In genomic region chr7:1567082-1567771, GRCh38 we compare ENCODE assay signal across 10 cellular contexts. TPM values are rescaled to one million over a fixed set of nuclear protein-coding genes. Genes with fewer than 3 reads are reported as not detected.
DNase-seq lines count a peak whose midpoint lies in the region; ATAC-seq and TF ChIP-seq lines count a peak whose summit lies in the region.
"Had no signal": no experiment of that assay in that cellular context is flagged by ENCODE, and none has a peak within 500 bp of the region (broad histone marks: within the 10 kb centered on the region; RNA-seq: fewer than 3 reads in every experiment).

No MANE protein-coding gene starts in this region.

- no peak overlapping the region for H3K4me3 ChIP-seq in iPS-15b (ENCODE audit: low read depth, low read length)
- no peak overlapping the region for H3K4me3 ChIP-seq in thyroid gland (replicated peaks in 1 of 3)
- H3K4me3 ChIP-seq in WERI-Rb-1 (ENCODE audit: low read depth, low read length): no peak overlapping the region
- H3K4me3 ChIP-seq: cardiac muscle cell had no signal

- TF ChIP-seq CTCF in thyroid gland (IDR thresholded peaks at IDR 0.05): no peak
- TF ChIP-seq CTCF in WERI-Rb-1 (IDR thresholded peaks at IDR 0.05; ENCODE audit: low read depth, low read length): no peak

- WGBS in thyroid gland, 2 donors: 71 to 81% methylated on average over 24 of the region's 24 CpGs

- ATAC-seq in activated T-cell treated with anti-CD3 and anti-CD28 coated beads, Interleukin-2, amount 50 U/mL, for 72 hours (replicated peaks in 1 of 2): no peak
- ATAC-seq in HG03108 (IDR thresholded peaks at IDR 0.05; ENCODE audit: unreplicated experiment): no peak

- H3K27ac Mint-ChIP-seq in activated T-cell treated with anti-CD3 and anti-CD28 coated beads, Interleukin-2, amount 50 U/mL, for 24 hours: peak overlapping the region; percentile 75
- H3K27ac Mint-ChIP-seq in activated T-cell treated with anti-CD3 and anti-CD28 coated beads, Interleukin-2, amount 50 U/mL, for 72 hours: no peak overlapping the region

- H3K36me3 Mint-ChIP-seq in activated T-cell treated with anti-CD3 and anti-CD28 coated beads, Interleukin-2, amount 50 U/mL, for 24 hours (ENCODE audit: low read depth): peaks cover 56% of the 10 kb centered on the region
- peaks cover 0 to 9% of the 10 kb centered on the region in 2 donors for H3K36me3 Mint-ChIP-seq in activated T-cell treated with anti-CD3 and anti-CD28 coated beads, Interleukin-2, amount 50 U/mL, for 72 hours (ENCODE audit: insufficient read depth in 2 of 2)

- DNase-seq in activated T-cell treated with anti-CD3 and anti-CD28 coated beads, Interleukin-2, amount 50 U/mL, for 24 hours: no peak
- DNase-seq in activated T-cell treated with anti-CD3 and anti-CD28 coated beads, Interleukin-2, amount 50 U/mL, for 72 hours: no peak
- DNase-seq in T1000 (lab: John Stamatoyannopoulos, UW): peak; percentile 51
- peak; percentile 80 to 83 for DNase-seq in thyroid gland
- DNase-seq in WERI-Rb-1: no peak
- no peak for DNase-seq in NCI-H128 (lab: John Stamatoyannopoulos, UW; ENCODE audit: unreplicated experiment)
- DNase-seq: OCI-M1 had no signal

- H3K9ac ChIP-seq in iPS-15b (ENCODE audit: low read depth, low read length): peak overlapping the region; percentile 60

- H3K36me3 ChIP-seq in iPS-15b (ENCODE audit: control insufficient read depth, insufficient read depth, low read length): peaks cover 10% of the 10 kb centered on the region
- H3K36me3 ChIP-seq in thyroid gland: no peaks in the 10 kb centered on the region
- peaks cover 22% of the 10 kb centered on the region for H3K36me3 ChIP-seq in WERI-Rb-1
- H3K36me3 ChIP-seq: cardiac muscle cell had no signal

- H3K4me3 Mint-ChIP-seq in activated T-cell treated with anti-CD3 and anti-CD28 coated beads, Interleukin-2, amount 50 U/mL, for 24 hours: peak overlapping the region; percentile 68
- H3K4me3 Mint-ChIP-seq in activated T-cell treated with anti-CD3 and anti-CD28 coated beads, Interleukin-2, amount 50 U/mL, for 72 hours: peak overlapping the region in 1 of 2 donors; percentile 22

- no peaks in the 10 kb centered on the region for H3K27me3 Mint-ChIP-seq in activated T-cell treated with anti-CD3 and anti-CD28 coated beads, Interleukin-2, amount 50 U/mL, for 24 hours
- H3K27me3 Mint-ChIP-seq in activated T-cell treated with anti-CD3 and anti-CD28 coated beads, Interleukin-2, amount 50 U/mL, for 72 hours (ENCODE audit: low read depth): no peaks in the 10 kb centered on the region

- peaks cover 37% of the 10 kb centered on the region for H3K4me1 Mint-ChIP-seq in activated T-cell treated with anti-CD3 and anti-CD28 coated beads, Interleukin-2, amount 50 U/mL, for 24 hours (ENCODE audit: low read depth)
- H3K4me1 Mint-ChIP-seq in activated T-cell treated with anti-CD3 and anti-CD28 coated beads, Interleukin-2, amount 50 U/mL, for 72 hours (ENCODE audit: low read depth): peaks cover 41% of the 10 kb centered on the region

- intact Hi-C loops in thyroid gland (cut with DNase I): no loop called here

- H3K9me3 ChIP-seq in iPS-15b (ENCODE audit: control insufficient read depth, insufficient read depth, low read length) (no peaks in the 10 kb centered on the region), thyroid gland (no peaks in the 10 kb centered on the region), WERI-Rb-1 (ENCODE audit: severe bottlenecking) (no peaks in the 10 kb centered on the region)

- H3K27me3 ChIP-seq in iPS-15b (ENCODE audit: control insufficient read depth, insufficient read depth, low read length) (no peaks in the 10 kb centered on the region), thyroid gland (no peaks in the 10 kb centered on the region), WERI-Rb-1 (ENCODE audit: insufficient read depth, low read depth, severe bottlenecking) (no peaks in the 10 kb centered on the region)
- H3K27me3 ChIP-seq: cardiac muscle cell had no signal

- H3K27ac ChIP-seq in thyroid gland (peak overlapping the region in 2 of 3 donors; percentile 4 to 56), WERI-Rb-1 (no peak overlapping the region)
- H3K27ac ChIP-seq: cardiac muscle cell had no signal

- no peaks in the 10 kb centered on the region for H3K9me3 Mint-ChIP-seq in activated T-cell treated with anti-CD3 and anti-CD28 coated beads, Interleukin-2, amount 50 U/mL, for 24 hours
- no peaks in the 10 kb centered on the region for H3K9me3 Mint-ChIP-seq in activated T-cell treated with anti-CD3 and anti-CD28 coated beads, Interleukin-2, amount 50 U/mL, for 72 hours

- peak in 1 of 2 donors; percentile 39 for TF ChIP-seq POLR2A in thyroid gland (IDR thresholded peaks at IDR 0.05)

- H3K4me1 ChIP-seq in iPS-15b (ENCODE audit: control insufficient read depth, insufficient read depth, low read length) (peaks cover 6% of the 10 kb centered on the region), thyroid gland (peaks cover 17 to 37% of the 10 kb centered on the region in 2 donors)

RNA-seq across cellular contexts. Expression of gene PSMG3, which starts 2.6 kb away (rescaled TPM):
- total RNA-seq in activated T-cell treated with anti-CD3 and anti-CD28 coated beads, Interleukin-2, amount 50 U/mL, for 72 hours: 10 to 100 TPM; 49.7 to 53.6 TPM
- 10 to 100 TPM; 28.1 to 65.6 (median 50.2) TPM for total RNA-seq in thyroid gland

RNA-seq across cellular contexts. Expression of gene TMEM184A, which starts 11.2 kb away (rescaled TPM):
- under 1 TPM in 1 of 2 donors, not detected in 1; 0.10 TPM for total RNA-seq in activated T-cell treated with anti-CD3 and anti-CD28 coated beads, Interleukin-2, amount 50 U/mL, for 72 hours
- 1 to 10 TPM in 1 of 4 donors, under 1 TPM in 3; 0.44 to 3.0 (median 0.70) TPM for total RNA-seq in thyroid gland

RNA-seq across cellular contexts. Expression of gene MAFK, which starts 36.7 kb away (rescaled TPM):
- total RNA-seq in activated T-cell treated with anti-CD3 and anti-CD28 coated beads, Interleukin-2, amount 50 U/mL, for 72 hours: 10 to 100 TPM; 27.0 to 30.7 TPM
- total RNA-seq in thyroid gland: 10 to 100 TPM; 16.8 to 26.7 (median 21.7) TPM

Comparison
In these comparisons a context has a peak if more than half of its experiments do, and no peak if none do; other contexts are left out.
1. DNase-seq: peak in T1000 (single experiment) and thyroid gland (2 of 2); none in activated T-cell treated with anti-CD3 and anti-CD28 coated beads, Interleukin-2, amount 50 U/mL, for 24 hours (single experiment), activated T-cell treated with anti-CD3 and anti-CD28 coated beads, Interleukin-2, amount 50 U/mL, for 72 hours (0 of 2), WERI-Rb-1 (single experiment) and NCI-H128 (single experiment).